In genomic region chr1:208485512-208485911, GRCh38 we compare ENCODE assay signal across 23 cellular contexts.
"Had no signal": no experiment of that assay in that cellular context is flagged by ENCODE, and none has a peak within 500 bp of the region (broad histone marks: within the 10 kb centered on the region; RNA-seq: fewer than 3 reads in every experiment).

No MANE protein-coding gene starts in this region.

- H3K4me3 ChIP-seq: colonic mucosa, coronary artery, dorsolateral prefrontal cortex, esophagus squamous epithelium, gastrocnemius medialis, gastroesophageal sphincter, heart left ventricle, heart right ventricle, hepatocyte had no signal

- H3K4me1 ChIP-seq: colonic mucosa, esophagus squamous epithelium, foreskin keratinocyte, gastrocnemius medialis, gastroesophageal sphincter, heart left ventricle, heart right ventricle had no signal

- H3K36me3 ChIP-seq: colonic mucosa, esophagus squamous epithelium, gastrocnemius medialis, gastroesophageal sphincter, heart left ventricle, heart right ventricle had no signal

- H3K27ac ChIP-seq: colonic mucosa, coronary artery, dorsolateral prefrontal cortex, epithelial cell of prostate, esophagus squamous epithelium, foreskin keratinocyte, gastrocnemius medialis, gastroesophageal sphincter, heart left ventricle, heart right ventricle, hepatocyte had no signal

- H3K27me3 ChIP-seq: colonic mucosa, dorsolateral prefrontal cortex, esophagus squamous epithelium, foreskin keratinocyte, gastrocnemius medialis, gastroesophageal sphincter, heart left ventricle, heart right ventricle, hepatocyte had no signal

- H3K9me3 ChIP-seq: colonic mucosa, esophagus squamous epithelium, gastrocnemius medialis, gastroesophageal sphincter, heart left ventricle, heart right ventricle had no signal

- DNase-seq: colonic mucosa; cortex of kidney; dermis blood vessel endothelial cell; dorsolateral prefrontal cortex; effector CD4-positive, alpha-beta T cell; effector CD8-positive, alpha-beta T cell; effector memory CD4-positive, alpha-beta T cell; effector memory CD8-positive, alpha-beta T cell; endodermal cell; erythroblast; esophagus squamous epithelium; foreskin fibroblast; foreskin keratinocyte; foreskin melanocyte; gastrocnemius medialis; glutamatergic neuron; head of caudate nucleus; heart left ventricle; heart right ventricle had no signal
